14 cellular contexts compared by ENCODE assay signal in genomic region chr7:80206763-80207162, GRCh38.
DNase-seq lines count a peak whose midpoint lies in the region; ATAC-seq and TF ChIP-seq lines count a peak whose summit lies in the region.
"Had no signal": no experiment of that assay in that cellular context is flagged by ENCODE, and none has a peak within 500 bp of the region (broad histone marks: within the 10 kb centered on the region; RNA-seq: fewer than 3 reads in every experiment).

No MANE protein-coding gene starts in this region.

- ATAC-seq in GM18907 (IDR thresholded peaks at IDR 0.05; ENCODE audit: unreplicated experiment) (peak; percentile 82), HG02642 (IDR thresholded peaks at IDR 0.05; ENCODE audit: poor library complexity, unreplicated experiment) (peak; percentile 68), HG03378 (IDR thresholded peaks at IDR 0.05; ENCODE audit: unreplicated experiment) (peak; percentile 93), left lobe of liver (peak; percentile 23), HG02623 (IDR thresholded peaks at IDR 0.05; ENCODE audit: unreplicated experiment) (no peak)
- ATAC-seq: activated CD4-positive, alpha-beta T cell treated with anti-CD3 and anti-CD28 coated beads for 36 hours; Panc1 had no signal

- in situ Hi-C loops in GM13976 (cut with MboI; ENCODE audit: low sequenced_read_pairs, unreplicated experiment), result no loop called here

- DNase-seq in left lobe of liver (ENCODE audit: low spot score), result no peak
- no peak for DNase-seq in effector CD8-positive, alpha-beta T cell (lab: John Stamatoyannopoulos, UW)
- DNase-seq in GM13976 (ENCODE audit: low spot score), result no peak
- DNase-seq in HuH-7 (ENCODE audit: low spot score), result no peak
- DNase-seq: activated CD4-positive, alpha-beta T cell treated with anti-CD3 and anti-CD28 coated beads for 36 hours; amniotic stem cell; C1 segment of cervical spinal cord; DMS79; NCI-H226 had no signal

- TF ChIP-seq CTCF in GM13976 (IDR thresholded peaks at IDR 0.05; ENCODE audit: borderline replicate concordance, control extremely low read depth, extremely low read depth, insufficient read depth, missing control alignments), result no peak
